Comparison of ENCODE assay signal across 1 cellular context in the genomic region with DNA sequence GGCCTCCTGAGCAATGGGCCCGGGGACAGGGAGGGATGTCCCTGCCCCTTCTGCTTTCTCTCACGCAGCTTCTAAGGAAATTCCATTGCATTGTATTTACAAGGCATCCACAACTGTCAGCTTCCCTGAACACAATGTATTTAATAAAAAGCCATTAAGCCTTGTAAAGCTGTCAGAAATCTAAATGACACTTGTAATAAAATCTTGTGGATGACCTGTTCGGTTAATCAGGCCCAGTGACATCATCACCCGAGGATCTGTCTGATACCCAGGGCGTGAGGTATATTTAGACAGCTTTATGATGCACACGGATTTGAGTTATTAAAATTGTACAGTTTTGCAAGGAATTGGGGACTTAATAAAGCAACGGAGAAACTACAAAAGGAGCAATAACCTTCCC.
TF ChIP-seq lines count a peak whose summit lies in the region.

No MANE protein-coding gene starts in this region.

TF ChIP-seq in HEK293, 187 proteins besides CTCF, POLR2A, EP300 and RAD21 (continued from another document and continues in another):
- TF ChIP-seq, protein P1, sequence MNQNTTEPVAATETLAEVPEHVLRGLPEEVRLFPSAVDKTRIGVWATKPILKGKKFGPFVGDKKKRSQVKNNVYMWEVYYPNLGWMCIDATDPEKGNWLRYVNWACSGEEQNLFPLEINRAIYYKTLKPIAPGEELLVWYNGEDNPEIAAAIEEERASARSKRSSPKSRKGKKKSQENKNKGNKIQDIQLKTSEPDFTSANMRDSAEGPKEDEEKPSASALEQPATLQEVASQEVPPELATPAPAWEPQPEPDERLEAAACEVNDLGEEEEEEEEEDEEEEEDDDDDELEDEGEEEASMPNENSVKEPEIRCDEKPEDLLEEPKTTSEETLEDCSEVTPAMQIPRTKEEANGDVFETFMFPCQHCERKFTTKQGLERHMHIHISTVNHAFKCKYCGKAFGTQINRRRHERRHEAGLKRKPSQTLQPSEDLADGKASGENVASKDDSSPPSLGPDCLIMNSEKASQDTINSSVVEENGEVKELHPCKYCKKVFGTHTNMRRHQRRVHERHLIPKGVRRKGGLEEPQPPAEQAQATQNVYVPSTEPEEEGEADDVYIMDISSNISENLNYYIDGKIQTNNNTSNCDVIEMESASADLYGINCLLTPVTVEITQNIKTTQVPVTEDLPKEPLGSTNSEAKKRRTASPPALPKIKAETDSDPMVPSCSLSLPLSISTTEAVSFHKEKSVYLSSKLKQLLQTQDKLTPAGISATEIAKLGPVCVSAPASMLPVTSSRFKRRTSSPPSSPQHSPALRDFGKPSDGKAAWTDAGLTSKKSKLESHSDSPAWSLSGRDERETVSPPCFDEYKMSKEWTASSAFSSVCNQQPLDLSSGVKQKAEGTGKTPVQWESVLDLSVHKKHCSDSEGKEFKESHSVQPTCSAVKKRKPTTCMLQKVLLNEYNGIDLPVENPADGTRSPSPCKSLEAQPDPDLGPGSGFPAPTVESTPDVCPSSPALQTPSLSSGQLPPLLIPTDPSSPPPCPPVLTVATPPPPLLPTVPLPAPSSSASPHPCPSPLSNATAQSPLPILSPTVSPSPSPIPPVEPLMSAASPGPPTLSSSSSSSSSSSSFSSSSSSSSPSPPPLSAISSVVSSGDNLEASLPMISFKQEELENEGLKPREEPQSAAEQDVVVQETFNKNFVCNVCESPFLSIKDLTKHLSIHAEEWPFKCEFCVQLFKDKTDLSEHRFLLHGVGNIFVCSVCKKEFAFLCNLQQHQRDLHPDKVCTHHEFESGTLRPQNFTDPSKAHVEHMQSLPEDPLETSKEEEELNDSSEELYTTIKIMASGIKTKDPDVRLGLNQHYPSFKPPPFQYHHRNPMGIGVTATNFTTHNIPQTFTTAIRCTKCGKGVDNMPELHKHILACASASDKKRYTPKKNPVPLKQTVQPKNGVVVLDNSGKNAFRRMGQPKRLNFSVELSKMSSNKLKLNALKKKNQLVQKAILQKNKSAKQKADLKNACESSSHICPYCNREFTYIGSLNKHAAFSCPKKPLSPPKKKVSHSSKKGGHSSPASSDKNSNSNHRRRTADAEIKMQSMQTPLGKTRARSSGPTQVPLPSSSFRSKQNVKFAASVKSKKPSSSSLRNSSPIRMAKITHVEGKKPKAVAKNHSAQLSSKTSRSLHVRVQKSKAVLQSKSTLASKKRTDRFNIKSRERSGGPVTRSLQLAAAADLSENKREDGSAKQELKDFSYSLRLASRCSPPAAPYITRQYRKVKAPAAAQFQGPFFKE (tag by site-specific recombination; IDR thresholded peaks at IDR 0.05; ENCODE audit: borderline replicate concordance) = no peak
- TF ChIP-seq, protein P2, sequence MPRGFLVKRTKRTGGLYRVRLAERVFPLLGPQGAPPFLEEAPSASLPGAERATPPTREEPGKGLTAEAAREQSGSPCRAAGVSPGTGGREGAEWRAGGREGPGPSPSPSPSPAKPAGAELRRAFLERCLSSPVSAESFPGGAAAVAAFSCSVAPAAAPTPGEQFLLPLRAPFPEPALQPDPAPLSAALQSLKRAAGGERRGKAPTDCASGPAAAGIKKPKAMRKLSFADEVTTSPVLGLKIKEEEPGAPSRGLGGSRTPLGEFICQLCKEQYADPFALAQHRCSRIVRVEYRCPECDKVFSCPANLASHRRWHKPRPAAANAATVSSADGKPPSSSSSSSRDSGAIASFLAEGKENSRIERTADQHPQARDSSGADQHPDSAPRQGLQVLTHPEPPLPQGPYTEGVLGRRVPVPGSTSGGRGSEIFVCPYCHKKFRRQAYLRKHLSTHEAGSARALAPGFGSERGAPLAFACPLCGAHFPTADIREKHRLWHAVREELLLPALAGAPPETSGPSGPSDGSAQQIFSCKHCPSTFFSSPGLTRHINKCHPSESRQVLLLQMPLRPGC (tag by site-specific recombination; IDR thresholded peaks at IDR 0.05) = peak; percentile 82
- TF ChIP-seq ZNF211 (tag by site-specific recombination; IDR thresholded peaks at IDR 0.05; ENCODE audit: low read depth) = no peak
- TF ChIP-seq TCF7L2 (IDR thresholded peaks at IDR 0.05; ENCODE audit: borderline replicate concordance, low read depth, low read length) = no peak
- TF ChIP-seq ZNF837 (tag by site-specific recombination; IDR thresholded peaks at IDR 0.05) = no peak
- TF ChIP-seq ZNF544 (tag by site-specific recombination; IDR thresholded peaks at IDR 0.05) = no peak
- no peak for TF ChIP-seq ZNF239 (tag by site-specific recombination; IDR thresholded peaks at IDR 0.05)
- TF ChIP-seq ZFP37 (tag by site-specific recombination; IDR thresholded peaks at IDR 0.05) = no peak
- TF ChIP-seq HOXD13 (CRISPR knock-in tag; IDR thresholded peaks at IDR 0.05; ENCODE audit: borderline replicate concordance) = peak; percentile 73; the same call in 1 of the 2 replicates
- TF ChIP-seq ZIC2 (tag by site-specific recombination; IDR thresholded peaks at IDR 0.05) = no peak
- TF ChIP-seq YY1 (tag by site-specific recombination; IDR thresholded peaks at IDR 0.05) = no peak
- TF ChIP-seq, protein P3, sequence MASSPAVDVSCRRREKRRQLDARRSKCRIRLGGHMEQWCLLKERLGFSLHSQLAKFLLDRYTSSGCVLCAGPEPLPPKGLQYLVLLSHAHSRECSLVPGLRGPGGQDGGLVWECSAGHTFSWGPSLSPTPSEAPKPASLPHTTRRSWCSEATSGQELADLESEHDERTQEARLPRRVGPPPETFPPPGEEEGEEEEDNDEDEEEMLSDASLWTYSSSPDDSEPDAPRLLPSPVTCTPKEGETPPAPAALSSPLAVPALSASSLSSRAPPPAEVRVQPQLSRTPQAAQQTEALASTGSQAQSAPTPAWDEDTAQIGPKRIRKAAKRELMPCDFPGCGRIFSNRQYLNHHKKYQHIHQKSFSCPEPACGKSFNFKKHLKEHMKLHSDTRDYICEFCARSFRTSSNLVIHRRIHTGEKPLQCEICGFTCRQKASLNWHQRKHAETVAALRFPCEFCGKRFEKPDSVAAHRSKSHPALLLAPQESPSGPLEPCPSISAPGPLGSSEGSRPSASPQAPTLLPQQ (tag by site-specific recombination; IDR thresholded peaks at IDR 0.05) = no peak
- no peak for TF ChIP-seq KLF8 (tag by site-specific recombination; IDR thresholded peaks at IDR 0.05)
- no peak for TF ChIP-seq BCL11B (tag by site-specific recombination; IDR thresholded peaks at IDR 0.05; ENCODE audit: low read depth)
- no peak for TF ChIP-seq ZNF16 (tag by site-specific recombination; IDR thresholded peaks at IDR 0.05; ENCODE audit: low read depth)
- no peak for TF ChIP-seq WT1 (tag by site-specific recombination; IDR thresholded peaks at IDR 0.05)
- TF ChIP-seq, protein P4, sequence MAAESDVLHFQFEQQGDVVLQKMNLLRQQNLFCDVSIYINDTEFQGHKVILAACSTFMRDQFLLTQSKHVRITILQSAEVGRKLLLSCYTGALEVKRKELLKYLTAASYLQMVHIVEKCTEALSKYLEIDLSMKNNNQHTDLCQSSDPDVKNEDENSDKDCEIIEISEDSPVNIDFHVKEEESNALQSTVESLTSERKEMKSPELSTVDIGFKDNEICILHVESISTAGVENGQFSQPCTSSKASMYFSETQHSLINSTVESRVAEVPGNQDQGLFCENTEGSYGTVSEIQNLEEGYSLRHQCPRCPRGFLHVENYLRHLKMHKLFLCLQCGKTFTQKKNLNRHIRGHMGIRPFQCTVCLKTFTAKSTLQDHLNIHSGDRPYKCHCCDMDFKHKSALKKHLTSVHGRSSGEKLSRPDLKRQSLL (tag by site-specific recombination; IDR thresholded peaks at IDR 0.05) = no peak
- no peak for TF ChIP-seq ZNF747 (tag by site-specific recombination; IDR thresholded peaks at IDR 0.05)
- TF ChIP-seq, protein P5, sequence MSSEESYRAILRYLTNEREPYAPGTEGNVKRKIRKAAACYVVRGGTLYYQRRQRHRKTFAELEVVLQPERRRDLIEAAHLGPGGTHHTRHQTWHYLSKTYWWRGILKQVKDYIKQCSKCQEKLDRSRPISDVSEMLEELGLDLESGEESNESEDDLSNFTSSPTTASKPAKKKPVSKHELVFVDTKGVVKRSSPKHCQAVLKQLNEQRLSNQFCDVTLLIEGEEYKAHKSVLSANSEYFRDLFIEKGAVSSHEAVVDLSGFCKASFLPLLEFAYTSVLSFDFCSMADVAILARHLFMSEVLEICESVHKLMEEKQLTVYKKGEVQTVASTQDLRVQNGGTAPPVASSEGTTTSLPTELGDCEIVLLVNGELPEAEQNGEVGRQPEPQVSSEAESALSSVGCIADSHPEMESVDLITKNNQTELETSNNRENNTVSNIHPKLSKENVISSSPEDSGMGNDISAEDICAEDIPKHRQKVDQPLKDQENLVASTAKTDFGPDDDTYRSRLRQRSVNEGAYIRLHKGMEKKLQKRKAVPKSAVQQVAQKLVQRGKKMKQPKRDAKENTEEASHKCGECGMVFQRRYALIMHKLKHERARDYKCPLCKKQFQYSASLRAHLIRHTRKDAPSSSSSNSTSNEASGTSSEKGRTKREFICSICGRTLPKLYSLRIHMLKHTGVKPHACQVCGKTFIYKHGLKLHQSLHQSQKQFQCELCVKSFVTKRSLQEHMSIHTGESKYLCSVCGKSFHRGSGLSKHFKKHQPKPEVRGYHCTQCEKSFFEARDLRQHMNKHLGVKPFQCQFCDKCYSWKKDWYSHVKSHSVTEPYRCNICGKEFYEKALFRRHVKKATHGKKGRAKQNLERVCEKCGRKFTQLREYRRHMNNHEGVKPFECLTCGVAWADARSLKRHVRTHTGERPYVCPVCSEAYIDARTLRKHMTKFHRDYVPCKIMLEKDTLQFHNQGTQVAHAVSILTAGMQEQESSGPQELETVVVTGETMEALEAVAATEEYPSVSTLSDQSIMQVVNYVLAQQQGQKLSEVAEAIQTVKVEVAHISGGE (tag by site-specific recombination; conservative IDR thresholded peaks at IDR 0.05; ENCODE audit: low read depth) = no peak
- TF ChIP-seq ZNF707 (tag by site-specific recombination; IDR thresholded peaks at IDR 0.05) = no peak
- peak; percentile 69 for TF ChIP-seq SCRT2 (tag by site-specific recombination; IDR thresholded peaks at IDR 0.05)
- TF ChIP-seq, protein P6, sequence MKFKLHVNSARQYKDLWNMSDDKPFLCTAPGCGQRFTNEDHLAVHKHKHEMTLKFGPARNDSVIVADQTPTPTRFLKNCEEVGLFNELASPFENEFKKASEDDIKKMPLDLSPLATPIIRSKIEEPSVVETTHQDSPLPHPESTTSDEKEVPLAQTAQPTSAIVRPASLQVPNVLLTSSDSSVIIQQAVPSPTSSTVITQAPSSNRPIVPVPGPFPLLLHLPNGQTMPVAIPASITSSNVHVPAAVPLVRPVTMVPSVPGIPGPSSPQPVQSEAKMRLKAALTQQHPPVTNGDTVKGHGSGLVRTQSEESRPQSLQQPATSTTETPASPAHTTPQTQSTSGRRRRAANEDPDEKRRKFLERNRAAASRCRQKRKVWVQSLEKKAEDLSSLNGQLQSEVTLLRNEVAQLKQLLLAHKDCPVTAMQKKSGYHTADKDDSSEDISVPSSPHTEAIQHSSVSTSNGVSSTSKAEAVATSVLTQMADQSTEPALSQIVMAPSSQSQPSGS (tag by site-specific recombination; IDR thresholded peaks at IDR 0.05; ENCODE audit: low read depth) = peak; percentile 90
- no peak for TF ChIP-seq ZNF174 (tag by site-specific recombination; IDR thresholded peaks at IDR 0.05)
- no peak for TF ChIP-seq ZNF416 (tag by site-specific recombination; IDR thresholded peaks at IDR 0.05)
- TF ChIP-seq, protein P7, sequence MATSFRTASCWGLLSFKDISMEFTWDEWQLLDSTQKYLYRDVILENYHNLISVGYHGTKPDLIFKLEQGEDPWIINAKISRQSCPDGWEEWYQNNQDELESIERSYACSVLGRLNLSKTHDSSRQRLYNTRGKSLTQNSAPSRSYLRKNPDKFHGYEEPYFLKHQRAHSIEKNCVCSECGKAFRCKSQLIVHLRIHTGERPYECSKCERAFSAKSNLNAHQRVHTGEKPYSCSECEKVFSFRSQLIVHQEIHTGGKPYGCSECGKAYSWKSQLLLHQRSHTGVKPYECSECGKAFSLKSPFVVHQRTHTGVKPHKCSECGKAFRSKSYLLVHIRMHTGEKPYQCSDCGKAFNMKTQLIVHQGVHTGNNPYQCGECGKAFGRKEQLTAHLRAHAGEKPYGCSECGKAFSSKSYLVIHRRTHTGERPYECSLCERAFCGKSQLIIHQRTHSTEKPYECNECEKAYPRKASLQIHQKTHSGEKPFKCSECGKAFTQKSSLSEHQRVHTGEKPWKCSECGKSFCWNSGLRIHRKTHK (tag by site-specific recombination; IDR thresholded peaks at IDR 0.05) = no peak
- no peak for TF ChIP-seq ZNF112 (tag by site-specific recombination; IDR thresholded peaks at IDR 0.05)
- TF ChIP-seq ZBTB48 (tag by site-specific recombination; IDR thresholded peaks at IDR 0.05) = no peak
- no peak for TF ChIP-seq RBAK (tag by site-specific recombination; IDR thresholded peaks at IDR 0.05)
- TF ChIP-seq, protein P8, sequence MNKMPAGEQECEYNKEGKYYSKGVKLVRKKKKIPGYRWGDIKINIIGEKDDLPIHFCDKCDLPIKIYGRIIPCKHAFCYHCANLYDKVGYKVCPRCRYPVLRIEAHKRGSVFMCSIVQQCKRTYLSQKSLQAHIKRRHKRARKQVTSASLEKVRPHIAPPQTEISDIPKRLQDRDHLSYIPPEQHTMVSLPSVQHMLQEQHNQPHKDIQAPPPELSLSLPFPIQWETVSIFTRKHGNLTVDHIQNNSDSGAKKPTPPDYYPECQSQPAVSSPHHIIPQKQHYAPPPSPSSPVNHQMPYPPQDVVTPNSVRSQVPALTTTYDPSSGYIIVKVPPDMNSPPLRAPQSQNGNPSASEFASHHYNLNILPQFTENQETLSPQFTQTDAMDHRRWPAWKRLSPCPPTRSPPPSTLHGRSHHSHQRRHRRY (tag by site-specific recombination; IDR thresholded peaks at IDR 0.05) = no peak
- TF ChIP-seq, protein P9, sequence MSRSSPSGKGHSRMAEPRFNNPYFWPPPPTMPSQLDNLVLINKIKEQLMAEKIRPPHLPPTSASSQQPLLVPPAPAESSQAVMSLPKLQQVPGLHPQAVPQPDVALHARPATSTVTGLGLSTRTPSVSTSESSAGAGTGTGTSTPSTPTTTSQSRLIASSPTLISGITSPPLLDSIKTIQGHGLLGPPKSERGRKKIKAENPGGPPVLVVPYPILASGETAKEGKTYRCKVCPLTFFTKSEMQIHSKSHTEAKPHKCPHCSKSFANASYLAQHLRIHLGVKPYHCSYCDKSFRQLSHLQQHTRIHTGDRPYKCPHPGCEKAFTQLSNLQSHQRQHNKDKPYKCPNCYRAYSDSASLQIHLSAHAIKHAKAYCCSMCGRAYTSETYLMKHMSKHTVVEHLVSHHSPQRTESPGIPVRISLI (tag by site-specific recombination; IDR thresholded peaks at IDR 0.05) = no peak
- no peak for TF ChIP-seq ZNF138 (tag by site-specific recombination; IDR thresholded peaks at IDR 0.05; ENCODE audit: borderline replicate concordance)
- TF ChIP-seq, protein P10, sequence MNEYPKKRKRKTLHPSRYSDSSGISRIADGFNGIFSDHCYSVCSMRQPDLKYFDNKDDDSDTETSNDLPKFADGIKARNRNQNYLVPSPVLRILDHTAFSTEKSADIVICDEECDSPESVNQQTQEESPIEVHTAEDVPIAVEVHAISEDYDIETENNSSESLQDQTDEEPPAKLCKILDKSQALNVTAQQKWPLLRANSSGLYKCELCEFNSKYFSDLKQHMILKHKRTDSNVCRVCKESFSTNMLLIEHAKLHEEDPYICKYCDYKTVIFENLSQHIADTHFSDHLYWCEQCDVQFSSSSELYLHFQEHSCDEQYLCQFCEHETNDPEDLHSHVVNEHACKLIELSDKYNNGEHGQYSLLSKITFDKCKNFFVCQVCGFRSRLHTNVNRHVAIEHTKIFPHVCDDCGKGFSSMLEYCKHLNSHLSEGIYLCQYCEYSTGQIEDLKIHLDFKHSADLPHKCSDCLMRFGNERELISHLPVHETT (tag by site-specific recombination; IDR thresholded peaks at IDR 0.05) = no peak; the same call in 1 of the 2 replicates
